Comparison of ENCODE assay signal across 11 cellular contexts in genomic region chr11:8327761-8328192, GRCh38.
A peak's percentile ranks its signal among the peaks of the same experiment; 100 is the strongest.
DNase-seq lines count a peak whose midpoint lies in the region; ATAC-seq lines count a peak whose summit lies in the region.
"Had no signal": no experiment of that assay in that cellular context is flagged by ENCODE, and none has a peak within 500 bp of the region (broad histone marks: within the 10 kb centered on the region; RNA-seq: fewer than 3 reads in every experiment).

No MANE protein-coding gene starts in this region.

- CTCF ChIA-PET in naive thymus-derived CD4-positive, alpha-beta T cell (lab: Charles Lee) = interaction anchor here (1.1 kb wide), 1 partner anchor 9 kb away, joined by 3 read pairs; no protein-coding TSS in a partner anchor

- H3K27ac Mint-ChIP-seq in naive thymus-derived CD4-positive, alpha-beta T cell = no peak overlapping the region
- H3K27ac Mint-ChIP-seq: activated CD4-positive, alpha-beta T cell treated with anti-CD3 and anti-CD28 coated beads, Interleukin-2, amount 10 ng/mL, durations not matched to agents 7 days and 5 days; IgD-negative memory B cell had no signal

- no peaks in the 10 kb centered on the region for H3K27me3 ChIP-seq in naive thymus-derived CD4-positive, alpha-beta T cell (ENCODE audit: control insufficient read depth in 2 of 2, insufficient read depth in 2 of 2, low read length in 2 of 2)

- H3K4me1 ChIP-seq in naive thymus-derived CD4-positive, alpha-beta T cell (ENCODE audit: control insufficient read depth in 2 of 2, insufficient read depth in 2 of 2, low read length in 2 of 2) = no peaks in the 10 kb centered on the region

- no peak overlapping the region for H3K4me3 ChIP-seq in naive thymus-derived CD4-positive, alpha-beta T cell (ENCODE audit: low read length)
- H3K4me3 ChIP-seq: lower lobe of right lung had no signal

- H3K36me3 Mint-ChIP-seq in naive thymus-derived CD4-positive, alpha-beta T cell = no peaks in the 10 kb centered on the region

- no peak overlapping the region for H3K27ac ChIP-seq in naive thymus-derived CD4-positive, alpha-beta T cell (ENCODE audit: low read depth, low read length)
- H3K27ac ChIP-seq: lower lobe of right lung had no signal

- no peaks in the 10 kb centered on the region for H3K9me3 ChIP-seq in naive thymus-derived CD4-positive, alpha-beta T cell (ENCODE audit: control insufficient read depth in 2 of 3, low read length in 3 of 3)
- H3K9me3 ChIP-seq: lower lobe of right lung had no signal

- peak; percentile 55 for ATAC-seq in GM18873 (IDR thresholded peaks at IDR 0.05; ENCODE audit: low FRiP score, unreplicated experiment)
- peak; percentile 58 for ATAC-seq in GM21717 (IDR thresholded peaks at IDR 0.05; ENCODE audit: unreplicated experiment)
- ATAC-seq in HG03378 (IDR thresholded peaks at IDR 0.05; ENCODE audit: unreplicated experiment) = peak; percentile 83
- peak; percentile 67 for ATAC-seq in naive thymus-derived CD4-positive, alpha-beta T cell

- H3K4me3 Mint-ChIP-seq in naive thymus-derived CD4-positive, alpha-beta T cell = no peak overlapping the region
- H3K4me3 Mint-ChIP-seq: activated CD4-positive, alpha-beta T cell treated with anti-CD3 and anti-CD28 coated beads, Interleukin-2, amount 10 ng/mL, durations not matched to agents 7 days and 5 days; IgD-negative memory B cell had no signal

- intact Hi-C loops in naive thymus-derived CD4-positive, alpha-beta T cell (cut with micrococcal nuclease) = loop anchor here (1.0 to 5.0 kb wide), 2 partner anchors 241 to 630 kb away; no protein-coding TSS in a partner anchor

- no peaks in the 10 kb centered on the region for H3K36me3 ChIP-seq in naive thymus-derived CD4-positive, alpha-beta T cell (ENCODE audit: control insufficient read depth in 2 of 3, insufficient read depth in 3 of 3, low read length in 3 of 3)
- H3K36me3 ChIP-seq: lower lobe of right lung had no signal

- DNase-seq in naive thymus-derived CD4-positive, alpha-beta T cell = no peak
- no peak for DNase-seq in NCI-H526 treated with DMSO at 0.1 percent for 48 hours (lab: John Stamatoyannopoulos, UW)
- DNase-seq in NAMALWA (ENCODE audit: low spot score) = no peak
- no peak for DNase-seq in H4 (ENCODE audit: low spot score)
- DNase-seq: activated CD4-positive, alpha-beta T cell treated with anti-CD3 and anti-CD28 coated beads, Interleukin-2, amount 10 ng/mL, durations not matched to agents 7 days and 5 days; lower lobe of right lung; stimulated activated naive CD4-positive, alpha-beta T cell had no signal

- H3K27me3 Mint-ChIP-seq in naive thymus-derived CD4-positive, alpha-beta T cell = peaks cover 0 to 8% (median 5%) of the 10 kb centered on the region in 5 donors

- POLR2A ChIA-PET in naive thymus-derived CD4-positive, alpha-beta T cell (lab: Charles Lee) = no interaction called here

- peaks cover 0 to 4% (median 0%) of the 10 kb centered on the region in 7 donors for H3K4me1 Mint-ChIP-seq in naive thymus-derived CD4-positive, alpha-beta T cell

- no peaks in the 10 kb centered on the region for H3K9me3 Mint-ChIP-seq in naive thymus-derived CD4-positive, alpha-beta T cell
- H3K9me3 Mint-ChIP-seq: activated CD4-positive, alpha-beta T cell treated with anti-CD3 and anti-CD28 coated beads, Interleukin-2, amount 10 ng/mL, durations not matched to agents 7 days and 5 days; IgD-negative memory B cell had no signal
